Comparison of ENCODE assay signal across 11 cellular contexts in genomic region chr5:14105717-14106435, GRCh38.
DNase-seq lines count a peak whose midpoint lies in the region; ATAC-seq, FAIRE-seq and TF ChIP-seq lines count a peak whose summit lies in the region.
"Had no signal": no experiment of that assay in that cellular context is flagged by ENCODE, and none has a peak within 500 bp of the region (broad histone marks: within the 10 kb centered on the region; RNA-seq: fewer than 3 reads in every experiment).

No MANE protein-coding gene starts in this region.

- FAIRE-seq in H54 (lab: Jason Lieb, UNC): peak; percentile 94

- no peak for TF ChIP-seq CTCF in choroid plexus epithelial cell (conservative IDR thresholded peaks at IDR 0.05; ENCODE audit: low read depth, low read length)

- ATAC-seq in GM21515 (IDR thresholded peaks at IDR 0.05; ENCODE audit: unreplicated experiment): no peak

- no peak overlapping the region for H3K4me3 ChIP-seq in choroid plexus epithelial cell (ENCODE audit: low read depth, low read length)
- no peak overlapping the region for H3K4me3 ChIP-seq in skeletal muscle cell (ENCODE audit: low read depth, low read length)
- H3K4me3 ChIP-seq: left ventricle myocardium inferior, transverse colon had no signal

- DNase-seq in H54 (ENCODE audit: insufficient read length, low spot score): peak; percentile 67
- peak; percentile 32 for DNase-seq in NCI-H446 treated with DMSO at 0.1 percent for 48 hours (lab: John Stamatoyannopoulos, UW)
- peak; percentile 91 for DNase-seq in choroid plexus epithelial cell (ENCODE audit: low read depth)
- DNase-seq in skeletal muscle cell (ENCODE audit: low read depth): peak; percentile 77
- DNase-seq in KG1 (lab: John Stamatoyannopoulos, UW): no peak
- no peak for DNase-seq in pons (ENCODE audit: low spot score)
- DNase-seq: activated CD4-positive, alpha-beta T cell treated with anti-CD3 and anti-CD28 coated beads, Interleukin-2, amount 10 ng/mL, durations not matched to agents 24 days and 14 days; central memory CD4-positive, alpha-beta T cell; left ventricle myocardium inferior; transverse colon had no signal

- TF ChIP-seq POLR2A in H54 (IDR thresholded peaks at IDR 0.05; ENCODE audit: low read depth, low read length): no peak

Comparison
In these comparisons a context has a peak if more than half of its experiments do, and no peak if none do; other contexts are left out.
1. DNase-seq: peak in H54 (single experiment), NCI-H446 treated with DMSO at 0.1 percent for 48 hours (single experiment), choroid plexus epithelial cell (single experiment) and skeletal muscle cell (single experiment); none in KG1 (single experiment) and pons (single experiment).